In genomic region chr6:34679552-34680255, GRCh38 we compare ENCODE assay signal across 12 cellular contexts. TPM values are rescaled to one million over a fixed set of nuclear protein-coding genes. Genes with fewer than 3 reads are reported as not detected.
A peak's percentile ranks its signal among the peaks of the same experiment; 100 is the strongest.
DNase-seq lines count a peak whose midpoint lies in the region; ATAC-seq and TF ChIP-seq lines count a peak whose summit lies in the region.
"Had no signal": no experiment of that assay in that cellular context is flagged by ENCODE, and none has a peak within 500 bp of the region (broad histone marks: within the 10 kb centered on the region; RNA-seq: fewer than 3 reads in every experiment).

No MANE protein-coding gene starts in this region.

- no peak for TF ChIP-seq CTCF in GM23338 (conservative IDR thresholded peaks at IDR 0.05; ENCODE audit: low read depth in 2 of 2)

- no peak overlapping the region for H2BK12ac ChIP-seq in mesenchymal stem cell (ENCODE audit: low read length in 2 of 2)

- no peak overlapping the region for H3K23ac ChIP-seq in mesenchymal stem cell (ENCODE audit: low read length in 2 of 2)

- no peaks in the 10 kb centered on the region for H3K9me2 ChIP-seq in GM23338 (ENCODE audit: insufficient read depth)

- WGBS in mesenchymal stem cell = no CpG with 5 or more reads among the region's 1 CpG

- no peak for ATAC-seq in stimulated activated naive CD8-positive, alpha-beta T cell treated with anti-CD3 and anti-CD28 coated beads, Interleukin-15, Interleukin-2, amounts not matched to agents 100 U/mL and 50 U/mL, for 24 hours
- ATAC-seq in GM23338 = no peak; the same call in 2 of the 3 replicates

- H2AK5ac ChIP-seq in mesenchymal stem cell (ENCODE audit: low read length, severe bottlenecking) = no peak overlapping the region

- H4K20me1 ChIP-seq in GM23338 (replicated peaks; ENCODE audit: insufficient read depth) = peaks cover 30% of the 10 kb centered on the region

- peaks cover 97% of the 10 kb centered on the region for H3K79me2 ChIP-seq in GM23338 (replicated peaks; ENCODE audit: insufficient read depth)

- H3K4me1 Mint-ChIP-seq in stimulated activated naive CD8-positive, alpha-beta T cell treated with anti-CD3 and anti-CD28 coated beads, Interleukin-15, Interleukin-2, amounts not matched to agents 100 ng/mL and 50 ng/mL, for 24 hours (ENCODE audit: low read depth) = peaks cover 47% of the 10 kb centered on the region
- H3K4me1 Mint-ChIP-seq in GM23338 = no peaks in the 10 kb centered on the region

- no peak overlapping the region for H4K8ac ChIP-seq in mesenchymal stem cell (ENCODE audit: low read length)

- H3K27ac ChIP-seq in SK-N-MC (peak overlapping the region; percentile 67; the same call in 1 of the 2 replicates), mesenchymal stem cell (ENCODE audit: low read length, poor library complexity, severe bottlenecking) (no peak overlapping the region), GM23338 (ENCODE audit: low read depth) (no peak overlapping the region; the same call in 1 of the 2 replicates)

- no peak overlapping the region for H3K14ac ChIP-seq in mesenchymal stem cell (ENCODE audit: low read length in 2 of 2)

- H3K27me3 ChIP-seq in mesenchymal stem cell (ENCODE audit: control insufficient read depth in 1 of 2, insufficient read depth in 1 of 2, low read length in 2 of 2) = no peaks in the 10 kb centered on the region
- no peaks in the 10 kb centered on the region for H3K27me3 ChIP-seq in GM23338 (ENCODE audit: insufficient read depth)
- H3K27me3 ChIP-seq: ascending aorta had no signal

- H3K9me3 ChIP-seq in SK-N-MC (ENCODE audit: low read depth, low read length) (no peaks in the 10 kb centered on the region), mesenchymal stem cell (ENCODE audit: control insufficient read depth, low read length) (no peaks in the 10 kb centered on the region)
- H3K9me3 ChIP-seq: ascending aorta had no signal

- H3K9me3 Mint-ChIP-seq in stimulated activated naive CD8-positive, alpha-beta T cell treated with anti-CD3 and anti-CD28 coated beads, Interleukin-15, Interleukin-2, amounts not matched to agents 100 ng/mL and 50 ng/mL, for 24 hours = no peaks in the 10 kb centered on the region
- H3K9me3 Mint-ChIP-seq in GM23338 = no peaks in the 10 kb centered on the region
- H3K9me3 Mint-ChIP-seq: neural crest cell had no signal

- H3K36me3 Mint-ChIP-seq in stimulated activated naive CD8-positive, alpha-beta T cell treated with anti-CD3 and anti-CD28 coated beads, Interleukin-15, Interleukin-2, amounts not matched to agents 100 ng/mL and 50 ng/mL, for 24 hours (ENCODE audit: low read depth) = no peaks in the 10 kb centered on the region
- no peaks in the 10 kb centered on the region; the same call in 2 of the 3 replicates for H3K36me3 Mint-ChIP-seq in GM23338 (ENCODE audit: low read depth)

- H3K4me2 ChIP-seq in mesenchymal stem cell (ENCODE audit: low read length, poor library complexity, severe bottlenecking) = no peak overlapping the region
- H3K4me2 ChIP-seq in GM23338 = no peak overlapping the region

- H3K4me1 ChIP-seq in mesenchymal stem cell (ENCODE audit: control insufficient read depth, insufficient read depth, low read depth, low read length) (peaks cover 5% of the 10 kb centered on the region), GM23338 (ENCODE audit: insufficient read depth) (no peaks in the 10 kb centered on the region)

- no peaks in the 10 kb centered on the region for H3K27me3 Mint-ChIP-seq in stimulated activated naive CD8-positive, alpha-beta T cell treated with anti-CD3 and anti-CD28 coated beads, Interleukin-15, Interleukin-2, amounts not matched to agents 100 ng/mL and 50 ng/mL, for 24 hours
- peaks cover 3% of the 10 kb centered on the region for H3K27me3 Mint-ChIP-seq in GM23338 (ENCODE audit: insufficient read depth, low read depth, poor library complexity)

- H2BK120ac ChIP-seq in mesenchymal stem cell (ENCODE audit: low read depth, low read length) = no peak overlapping the region

- H3F3A ChIP-seq in GM23338 (replicated peaks; ENCODE audit: low read depth) = no peaks in the 10 kb centered on the region

- H4K91ac ChIP-seq in mesenchymal stem cell (ENCODE audit: low read length) = no peak overlapping the region

- no peak overlapping the region for H2BK5ac ChIP-seq in mesenchymal stem cell (ENCODE audit: low read depth, low read length, poor library complexity, severe bottlenecking)

- H3K9ac ChIP-seq in SK-N-MC (ENCODE audit: insufficient read length) = no peak overlapping the region
- no peak overlapping the region for H3K9ac ChIP-seq in mesenchymal stem cell (ENCODE audit: low read length)

- H3K36me3 ChIP-seq in SK-N-MC (ENCODE audit: insufficient read depth, low read length) (no peaks in the 10 kb centered on the region), mesenchymal stem cell (ENCODE audit: control insufficient read depth in 1 of 2, insufficient read depth in 2 of 2, low read depth in 1 of 2, low read length in 2 of 2) (no peaks in the 10 kb centered on the region), GM23338 (ENCODE audit: insufficient read depth) (no peaks in the 10 kb centered on the region)
- H3K36me3 ChIP-seq: ascending aorta had no signal

- peaks cover 15% of the 10 kb centered on the region for H3K79me1 ChIP-seq in mesenchymal stem cell (replicated peaks; ENCODE audit: low read length, poor library complexity, severe bottlenecking)

- H2AFZ ChIP-seq in mesenchymal stem cell (ENCODE audit: low read depth, low read length) (no peak overlapping the region), GM23338 (no peak overlapping the region)

- H3K18ac ChIP-seq in mesenchymal stem cell (ENCODE audit: low read depth in 1 of 2, low read length in 2 of 2) = no peak overlapping the region

- H2BK15ac ChIP-seq in mesenchymal stem cell (ENCODE audit: low read depth, poor library complexity, severe bottlenecking) = no peak overlapping the region

- DNase-seq in stimulated activated naive CD8-positive, alpha-beta T cell treated with anti-CD3 and anti-CD28 coated beads, Interleukin-15, Interleukin-2, amounts not matched to agents 100 U/mL and 50 U/mL, for 24 hours = no peak
- DNase-seq in SK-N-MC (ENCODE audit: low read depth, low spot score) = no peak
- peak; percentile 22 for DNase-seq in mesenchymal stem cell
- no peak for DNase-seq in HK-2 (ENCODE audit: unreplicated experiment)
- no peak for DNase-seq in DMS153 treated with DMSO at 0.1 percent for 48 hours (lab: John Stamatoyannopoulos, UW; ENCODE audit: unreplicated experiment)
- no peak for DNase-seq in NCI-H524 treated with DMSO at 0.1 percent for 48 hours (lab: John Stamatoyannopoulos, UW)
- DNase-seq in GM23338 (ENCODE audit: low spot score) = no peak
- DNase-seq: NCI-H1417 treated with DMSO at 0.1 percent for 48 hours; stimulated activated CD4-positive, alpha-beta T cell treated with anti-CD3 and anti-CD28 coated beads, Interleukin-15, amount 100 ng/mL, for 24 hours had no signal

- peak overlapping the region; percentile 43 for H3K27ac Mint-ChIP-seq in stimulated activated naive CD8-positive, alpha-beta T cell treated with anti-CD3 and anti-CD28 coated beads, Interleukin-15, Interleukin-2, amounts not matched to agents 100 ng/mL and 50 ng/mL, for 24 hours
- no peak overlapping the region for H3K27ac Mint-ChIP-seq in GM23338

- H3K4me3 Mint-ChIP-seq in stimulated activated naive CD8-positive, alpha-beta T cell treated with anti-CD3 and anti-CD28 coated beads, Interleukin-15, Interleukin-2, amounts not matched to agents 100 ng/mL and 50 ng/mL, for 24 hours = no peak overlapping the region
- no peak overlapping the region for H3K4me3 Mint-ChIP-seq in GM23338
- H3K4me3 Mint-ChIP-seq: neural crest cell had no signal

- no peak overlapping the region for H3K4ac ChIP-seq in mesenchymal stem cell (ENCODE audit: low read depth in 1 of 2, low read length in 2 of 2)

- H3K4me3 ChIP-seq in SK-N-MC (no peak overlapping the region), mesenchymal stem cell (ENCODE audit: insufficient read depth in 1 of 2, low read depth in 1 of 2, low read length in 2 of 2) (no peak overlapping the region), GM23338 (no peak overlapping the region)
- H3K4me3 ChIP-seq: ascending aorta had no signal

TF ChIP-seq in GM23338, 12 proteins besides CTCF, POLR2A, EP300 and RAD21:
- TF ChIP-seq EZH2phosphoT487 (IDR thresholded peaks at IDR 0.05; ENCODE audit: unreplicated experiment) (no peak), ZNF114 (CRISPR knock-in tag; IDR thresholded peaks at IDR 0.05) (no peak), EZH2 (IDR thresholded peaks at IDR 0.05; ENCODE audit: low read depth, unreplicated experiment) (no peak), ETS1 (IDR thresholded peaks at IDR 0.05) (no peak), JUNB (IDR thresholded peaks at IDR 0.05; ENCODE audit: unreplicated experiment) (no peak), POLR2AphosphoS5 (IDR thresholded peaks at IDR 0.05; ENCODE audit: low read depth) (no peak), ZNF331 (CRISPR knock-in tag; IDR thresholded peaks at IDR 0.05; ENCODE audit: low read depth) (no peak), NANOG (IDR thresholded peaks at IDR 0.05; ENCODE audit: borderline replicate concordance) (no peak)

RNA-seq across cellular contexts. Expression of gene ILRUN, which starts 16.9 kb away (rescaled TPM):
- 36.6 TPM for polyA plus RNA-seq in mesenchymal stem cell (2013, experiment 1 of 2)
- 37.6 TPM for polyA plus RNA-seq in mesenchymal stem cell (2013, experiment 2 of 2)
- total RNA-seq in GM23338 (2014; rRNA removed; shearing (Covaris generic)) = 76.4 and 80.1 TPM in 2 replicates
- 17.6 and 19.2 TPM in 2 replicates for polyA plus RNA-seq in GM23338 (2016; fragmentation: Nextera tagmentation; extraction: Ambion mirVana)
